In the genomic region with DNA sequence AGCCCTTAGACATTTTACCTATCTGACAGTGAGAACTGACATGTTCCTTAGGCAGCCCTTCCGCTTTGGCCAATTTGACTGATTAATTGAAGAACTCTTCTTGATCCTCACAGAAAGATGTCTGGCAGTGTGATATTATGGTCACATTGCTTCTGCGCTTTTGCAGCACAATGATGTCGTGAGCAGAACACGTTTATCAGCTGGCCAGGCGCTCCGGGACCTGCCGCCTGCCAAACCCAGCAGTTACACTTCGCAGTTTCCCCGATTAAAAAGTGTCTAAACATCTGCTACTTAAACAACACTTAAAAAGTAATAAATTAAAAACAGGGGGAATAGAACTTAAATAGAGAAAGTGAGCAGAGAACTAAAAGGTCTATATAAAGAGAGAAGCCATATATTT, we compare ENCODE assay signal across 26 cellular contexts.
"Had no signal": no experiment of that assay in that cellular context is flagged by ENCODE, and none has a peak within 500 bp of the region (broad histone marks: within the 10 kb centered on the region; RNA-seq: fewer than 3 reads in every experiment).

No MANE protein-coding gene starts in this region.

- H3K4me3 ChIP-seq: coronary artery, esophagus muscularis mucosa, gastroesophageal sphincter, lung, ovary, smooth muscle cell, suprapubic skin, thyroid gland had no signal

- H3K36me3 ChIP-seq: esophagus muscularis mucosa, gastroesophageal sphincter, heart right ventricle, ovary, suprapubic skin, thyroid gland had no signal

- ATAC-seq: foreskin keratinocyte; gastroesophageal sphincter; left colon; natural killer cell; sciatic nerve; stimulated activated naive CD8-positive, alpha-beta T cell treated with anti-CD3 and anti-CD28 coated beads, Interleukin-15, amount 100 ng/mL, for 72 hours had no signal

- DNase-seq: dermis blood vessel endothelial cell; effector memory CD4-positive, alpha-beta T cell; foreskin keratinocyte; hippocampal formation; left colon; natural killer cell; occipital lobe; ovary; posterior cingulate gyrus; retina; stimulated activated CD4-positive, alpha-beta T cell treated with anti-CD3 and anti-CD28 coated beads, Interleukin-12 subunit alpha, Interleukin-12 subunit beta, amount 100 ng/mL, for 4 hours; stimulated activated CD4-positive, alpha-beta T cell treated with anti-CD3 and anti-CD28 coated beads, Interleukin-1b, Interleukin-23, amount 100 ng/mL, for 48 hours; stimulated activated CD4-positive, alpha-beta T cell treated with anti-CD3 and anti-CD28 coated beads, Interleukin-4, amount 100 ng/mL, for 1 hour; stimulated activated CD8-positive, alpha-beta memory T cell treated with anti-CD3 and anti-CD28 coated beads, Interleukin-4, amount 100 ng/mL, for 48 hours; stimulated activated naive CD4-positive, alpha-beta T cell; stimulated activated naive CD8-positive, alpha-beta T cell treated with anti-CD3 and anti-CD28 coated beads, Interleukin-15, amount 100 ng/mL, for 72 hours; thyroid gland; trophoblast cell had no signal

- H3K9me3 ChIP-seq: esophagus muscularis mucosa, heart right ventricle, ovary, suprapubic skin, thyroid gland had no signal

- H3K4me1 ChIP-seq: foreskin keratinocyte, suprapubic skin, thyroid gland had no signal

- H3K27me3 ChIP-seq: ovary, thyroid gland had no signal

- H3K27ac ChIP-seq: coronary artery, esophagus muscularis mucosa, foreskin keratinocyte, gastroesophageal sphincter, heart right ventricle, ovary, suprapubic skin, thyroid gland had no signal
